Comparison of ENCODE assay signal across 14 cellular contexts in the genomic region with DNA sequence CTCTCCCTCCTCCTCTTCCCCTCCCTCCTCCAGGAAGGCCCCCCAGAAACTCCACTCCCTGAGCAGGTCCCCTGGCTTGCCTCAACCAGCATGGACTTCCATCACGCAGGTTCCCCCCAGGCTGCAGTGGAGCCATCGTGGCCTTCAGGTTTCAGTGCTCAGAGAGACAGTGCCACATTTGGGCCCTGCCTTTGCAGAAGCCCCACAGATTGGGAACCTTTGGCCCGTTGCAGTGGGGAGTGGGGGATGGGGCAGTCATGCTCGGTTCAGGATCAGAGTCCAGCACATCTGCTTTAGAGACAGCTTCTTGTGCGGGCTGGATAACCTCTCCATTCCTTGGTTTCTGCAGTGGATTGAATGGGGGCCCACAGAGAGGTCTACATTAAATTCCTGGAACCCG.
DNase-seq lines count a peak whose midpoint lies in the region; ATAC-seq and TF ChIP-seq lines count a peak whose summit lies in the region.
"Had no signal": no experiment of that assay in that cellular context is flagged by ENCODE, and none has a peak within 500 bp of the region (broad histone marks: within the 10 kb centered on the region; RNA-seq: fewer than 3 reads in every experiment).

No MANE protein-coding gene starts in this region.

- 71% methylated on average over 6 of the region's 6 CpGs for WGBS in right cardiac atrium
- WGBS in spleen, 5 donors: 84 to 93% (median 90%) methylated on average over 6 of the region's 6 CpGs

- H3K4me1 ChIP-seq in right cardiac atrium (ENCODE audit: control insufficient read depth, insufficient read depth, low read length) (no peaks in the 10 kb centered on the region), lower lobe of right lung (no peaks in the 10 kb centered on the region), spleen (no peaks in the 10 kb centered on the region)
- H3K4me1 ChIP-seq: BE2C, HAP-1 had no signal

- no peak for TF ChIP-seq POLR2A in spleen (IDR thresholded peaks at IDR 0.05)

- H3K27me3 ChIP-seq in right cardiac atrium (ENCODE audit: control insufficient read depth, insufficient read depth) (no peaks in the 10 kb centered on the region), lower lobe of right lung (ENCODE audit: low read depth) (no peaks in the 10 kb centered on the region), spleen (replicated peaks in 1 of 7) (no peaks in the 10 kb centered on the region)
- H3K27me3 ChIP-seq: BE2C had no signal

- no peak overlapping the region for H3K27ac ChIP-seq in right cardiac atrium (ENCODE audit: low read length)
- H3K27ac ChIP-seq in lower lobe of right lung: no peak overlapping the region
- no peak overlapping the region for H3K27ac ChIP-seq in spleen
- H3K27ac ChIP-seq: C4-2B had no signal

- intact Hi-C loops in cardiac septum (cut with DNase I) (no loop called here), right cardiac atrium (cut with DNase I) (no loop called here), lower lobe of right lung (cut with DNase I) (no loop called here), spleen (cut with DNase I; ENCODE audit: low total_unique reads) (no loop called here)

- TF ChIP-seq CTCF in lower lobe of right lung (IDR thresholded peaks at IDR 0.05): no peak
- no peak for TF ChIP-seq CTCF in spleen (IDR thresholded peaks at IDR 0.05 in 8 of 11, conservative IDR thresholded peaks at IDR 0.05 in 3 of 11)

- no peak for ATAC-seq in right cardiac atrium
- no peak for ATAC-seq in lower lobe of right lung

- H3K4me3 ChIP-seq in right cardiac atrium (ENCODE audit: low read length) (no peak overlapping the region), lower lobe of right lung (no peak overlapping the region), spleen (no peak overlapping the region)
- H3K4me3 ChIP-seq: HAP-1 had no signal

- H3K9me3 ChIP-seq in right cardiac atrium (ENCODE audit: control insufficient read depth, low read length) (no peaks in the 10 kb centered on the region), lower lobe of right lung (no peaks in the 10 kb centered on the region), spleen (peaks cover 0 to 31% (median 2%) of the 10 kb centered on the region in 8 donors)
- H3K9me3 ChIP-seq: BE2C, HAP-1 had no signal

- H3K36me3 ChIP-seq in lower lobe of right lung (no peaks in the 10 kb centered on the region), spleen (no peaks in the 10 kb centered on the region)
- H3K36me3 ChIP-seq: BE2C, HAP-1 had no signal

- DNase-seq in cardiac septum (ENCODE audit: low spot score): peak; percentile 22
- DNase-seq in right cardiac atrium: no peak
- peak; percentile 18 for DNase-seq in lower lobe of right lung
- peak; percentile 48 for DNase-seq in spleen
- DNase-seq in stimulated activated CD4-positive, alpha-beta T cell treated with anti-CD3 and anti-CD28 coated beads, Interleukin-12 subunit alpha, Interleukin-12 subunit beta, amount 100 ng/mL, for 4 hours: no peak
- no peak for DNase-seq in AML-193 (lab: John Stamatoyannopoulos, UW)
- DNase-seq in DMS153 (lab: John Stamatoyannopoulos, UW): no peak
- DNase-seq: BE2C; CD4-positive, alpha-beta memory T cell; DND-41; GF-D8; HFFc6 had no signal

Comparison
In these comparisons a context has a peak if more than half of its experiments do, and no peak if none do; other contexts are left out.
1. DNase-seq: peak in cardiac septum (single experiment), lower lobe of right lung (single experiment) and spleen (single experiment); none in right cardiac atrium (0 of 3), stimulated activated CD4-positive, alpha-beta T cell treated with anti-CD3 and anti-CD28 coated beads, Interleukin-12 subunit alpha, Interleukin-12 subunit beta, amount 100 ng/mL, for 4 hours (single experiment), AML-193 (0 of 2) and DMS153 (single experiment).